ENCODE assay signal across 22 cellular contexts in genomic region chr14:70677324-70677723, GRCh38. TPM values are rescaled to one million over a fixed set of nuclear protein-coding genes. Genes with fewer than 3 reads are reported as not detected.
DNase-seq lines count a peak whose midpoint lies in the region; ATAC-seq and TF ChIP-seq lines count a peak whose summit lies in the region.
"Had no signal": no experiment of that assay in that cellular context is flagged by ENCODE, and none has a peak within 500 bp of the region (broad histone marks: within the 10 kb centered on the region; RNA-seq: fewer than 3 reads in every experiment).

No MANE protein-coding gene starts in this region.

- no CpG with 5 or more reads among the region's 8 CpGs for WGBS in neuronal stem cell (ENCODE audit: extremely low coverage in 2 of 2, insufficient read length in 2 of 2, insufficient replicate concordance in 1 of 2), 2 donors

- peak overlapping the region; percentile 41 for H3K18ac ChIP-seq in neuronal stem cell (ENCODE audit: low read length)

- H3K9me3 Mint-ChIP-seq in GM23338 (no peaks in the 10 kb centered on the region), WTC11 (no peaks in the 10 kb centered on the region)
- H3K9me3 Mint-ChIP-seq: CD14-positive monocyte; CD4-positive, alpha-beta T cell; CD8-positive, alpha-beta memory T cell; H9 had no signal

- H2BK15ac ChIP-seq in neuronal stem cell (ENCODE audit: low read length), result no peak overlapping the region

- H3K4me3 Mint-ChIP-seq in GM23338, result no peak overlapping the region
- no peak overlapping the region for H3K4me3 Mint-ChIP-seq in WTC11
- H3K4me3 Mint-ChIP-seq: CD14-positive monocyte; CD4-positive, alpha-beta T cell; CD8-positive, alpha-beta memory T cell; H9 had no signal

- H3K9ac ChIP-seq in neuronal stem cell (ENCODE audit: low read depth, low read length, poor library complexity), result no peak overlapping the region
- H3K9ac ChIP-seq: BLaER1 treated with 17β-estradiol and CSF1 and Interleukin-3, amounts not matched to agents 10 nM and 100 nM had no signal

- POLR2A ChIA-PET in WTC11 (lab: Charles Lee), result no interaction called here

- H3K4me3 ChIP-seq in GM23338 (no peak overlapping the region), neuronal stem cell (ENCODE audit: low read length in 2 of 2) (no peak overlapping the region)
- H3K4me3 ChIP-seq: A549; BLaER1 treated with 17β-estradiol and CSF1 and Interleukin-3, amounts not matched to agents 10 nM and 100 nM had no signal

- H2BK5ac ChIP-seq in neuronal stem cell (ENCODE audit: low read length), result no peak overlapping the region

- H3K23ac ChIP-seq in neuronal stem cell (ENCODE audit: low read depth, low read length, poor library complexity), result no peak overlapping the region

- no peak overlapping the region for H4K91ac ChIP-seq in neuronal stem cell (ENCODE audit: low read depth, low read length, poor library complexity)

- H3K27ac ChIP-seq in GM23338 (ENCODE audit: low read depth) (0 out of 2 replicates have a peak overlapping the region, but pooled peaks have one; percentile 67), neuronal stem cell (replicated peaks; ENCODE audit: low read length) (no peak overlapping the region)
- H3K27ac ChIP-seq: A549; BLaER1 treated with 17β-estradiol and CSF1 and Interleukin-3, amounts not matched to agents 10 nM and 100 nM had no signal

- H3K36me3 Mint-ChIP-seq in GM23338 (ENCODE audit: low read depth), result peaks cover 27% of the 10 kb centered on the region
- peaks cover 21% of the 10 kb centered on the region for H3K36me3 Mint-ChIP-seq in WTC11

- CTCF ChIA-PET in WTC11 (lab: Charles Lee), result interaction anchor here (0.9 kb wide), 1 partner anchor 37 kb away, joined by 3 read pairs; no protein-coding TSS in a partner anchor

- TF ChIP-seq CTCF in GM23338 (conservative IDR thresholded peaks at IDR 0.05; ENCODE audit: low read depth in 2 of 2), result no peak
- TF ChIP-seq CTCF in WTC11 (IDR thresholded peaks at IDR 0.05), result no peak

- H3K27me3 Mint-ChIP-seq in GM23338 (ENCODE audit: insufficient read depth, low read depth, poor library complexity), result peaks cover 3% of the 10 kb centered on the region
- H3K27me3 Mint-ChIP-seq in WTC11 (ENCODE audit: low read depth), result no peaks in the 10 kb centered on the region
- H3K27me3 Mint-ChIP-seq: CD4-positive, alpha-beta T cell; CD8-positive, alpha-beta memory T cell had no signal

- H4K8ac ChIP-seq in neuronal stem cell (ENCODE audit: low read depth, low read length), result no peak overlapping the region

- no peaks in the 10 kb centered on the region for H4K20me1 ChIP-seq in GM23338 (replicated peaks; ENCODE audit: insufficient read depth)
- H4K20me1 ChIP-seq: BLaER1 treated with 17β-estradiol and CSF1 and Interleukin-3, amounts not matched to agents 10 nM and 100 nM had no signal

- no peaks in the 10 kb centered on the region for H3K9me2 ChIP-seq in GM23338 (ENCODE audit: insufficient read depth)

- H3K4me2 ChIP-seq in GM23338 (no peak overlapping the region), neuronal stem cell (ENCODE audit: insufficient read depth, low read length, poor library complexity, severe bottlenecking) (no peak overlapping the region)
- H3K4me2 ChIP-seq: A549; BLaER1 treated with 17β-estradiol and CSF1 and Interleukin-3, amounts not matched to agents 10 nM and 100 nM had no signal

- H2AFZ ChIP-seq in GM23338, result no peak overlapping the region
- H2AFZ ChIP-seq in neuronal stem cell (ENCODE audit: low read length), result no peak overlapping the region

- H2AK5ac ChIP-seq in neuronal stem cell (ENCODE audit: low read depth, low read length), result no peak overlapping the region

- H2BK120ac ChIP-seq in neuronal stem cell (ENCODE audit: low read depth, low read length), result no peak overlapping the region

- H3K4ac ChIP-seq in neuronal stem cell (ENCODE audit: low read length), result no peak overlapping the region

- H3K27ac Mint-ChIP-seq in GM23338 (no peak overlapping the region), WTC11 (peak overlapping the region; percentile 47)
- H3K27ac Mint-ChIP-seq: CD14-positive monocyte; CD4-positive, alpha-beta T cell had no signal

- no peaks in the 10 kb centered on the region for H3K79me1 ChIP-seq in neuronal stem cell (ENCODE audit: low read depth, low read length)

- H3K36me3 ChIP-seq in GM23338 (ENCODE audit: insufficient read depth), result peaks cover 10% of the 10 kb centered on the region
- peaks cover 0 to under 1% of the 10 kb centered on the region in 2 donors for H3K36me3 ChIP-seq in neuronal stem cell (replicated peaks in 1 of 2; ENCODE audit: control insufficient read depth in 2 of 2, insufficient read depth in 2 of 2, low read length in 2 of 2)
- H3K36me3 ChIP-seq: BE2C; BLaER1 treated with 17β-estradiol and CSF1 and Interleukin-3, amounts not matched to agents 10 nM and 100 nM had no signal

- H2BK12ac ChIP-seq in neuronal stem cell (ENCODE audit: low read length), result no peak overlapping the region

- no peaks in the 10 kb centered on the region for H3K79me2 ChIP-seq in GM23338 (replicated peaks; ENCODE audit: insufficient read depth)

- ATAC-seq in GM23338 (peak; percentile 53), WTC11 (peak; percentile 44; the same call in 1 of the 2 replicates)
- ATAC-seq: A549, HCT116 had no signal

- peaks cover 12% of the 10 kb centered on the region; the same call in 1 of the 2 replicates for H3F3A ChIP-seq in GM23338 (replicated peaks; ENCODE audit: low read depth)

- no peaks in the 10 kb centered on the region for H3K9me3 ChIP-seq in neuronal stem cell (replicated peaks in 1 of 2; ENCODE audit: control insufficient read depth in 2 of 2, insufficient read depth in 1 of 2, low read depth in 1 of 2, low read length in 2 of 2)
- H3K9me3 ChIP-seq: A549; BE2C; BLaER1 treated with 17β-estradiol and CSF1 and Interleukin-3, amounts not matched to agents 10 nM and 100 nM had no signal

- no peak overlapping the region for H3K14ac ChIP-seq in neuronal stem cell (ENCODE audit: low read length)

- no peaks in the 10 kb centered on the region for H3K27me3 ChIP-seq in GM23338 (ENCODE audit: insufficient read depth)
- H3K27me3 ChIP-seq in neuronal stem cell (ENCODE audit: control insufficient read depth in 3 of 3, insufficient read depth in 3 of 3, low read depth in 1 of 3, low read length in 3 of 3), result no peaks in the 10 kb centered on the region
- H3K27me3 ChIP-seq: BLaER1 treated with 17β-estradiol and CSF1 and Interleukin-3, amounts not matched to agents 10 nM and 100 nM had no signal

- H3K4me1 Mint-ChIP-seq in GM23338, result peaks cover 4% of the 10 kb centered on the region
- H3K4me1 Mint-ChIP-seq in WTC11, result peaks cover 3% of the 10 kb centered on the region; the same call in 1 of the 2 replicates
- H3K4me1 Mint-ChIP-seq: CD14-positive monocyte, H9 had no signal

- DNase-seq in GM23338 (ENCODE audit: low spot score) (no peak), WTC11 (ENCODE audit: low spot score) (no peak), neuronal stem cell (ENCODE audit: low spot score) (no peak), occipital lobe (lab: John Stamatoyannopoulos, UW) (no peak), DMS153 treated with DMSO at 0.1 percent for 48 hours (lab: John Stamatoyannopoulos, UW; ENCODE audit: unreplicated experiment) (no peak), SHP77 (lab: John Stamatoyannopoulos, UW) (no peak)
- DNase-seq: 8988T; ACHN; AML-193; BE2C; CD4-positive, alpha-beta T cell; CD8-positive, alpha-beta memory T cell; DMS 273 treated with DMSO at 0.1 percent for 48 hours; DMS53; DMS79 treated with DMSO at 0.1 percent for 48 hours; GF-D8; H9 had no signal

- H3K4me1 ChIP-seq in GM23338 (ENCODE audit: insufficient read depth) (no peaks in the 10 kb centered on the region), neuronal stem cell (ENCODE audit: control insufficient read depth in 2 of 2, insufficient read depth in 1 of 2, low read depth in 1 of 2, low read length in 2 of 2) (no peaks in the 10 kb centered on the region)
- H3K4me1 ChIP-seq: A549; BE2C; BLaER1 treated with 17β-estradiol and CSF1 and Interleukin-3, amounts not matched to agents 10 nM and 100 nM had no signal

TF ChIP-seq in WTC11, 78 proteins besides CTCF, POLR2A, EP300 and RAD21 (continues in another document):
- TF ChIP-seq RORB (CRISPR knock-in tag; IDR thresholded peaks at IDR 0.05), result no peak
- TF ChIP-seq HMGXB4 (CRISPR knock-in tag; IDR thresholded peaks at IDR 0.05), result no peak
- no peak for TF ChIP-seq MYBL2 (CRISPR knock-in tag; IDR thresholded peaks at IDR 0.05)
- no peak for TF ChIP-seq ZBTB21 (CRISPR knock-in tag; IDR thresholded peaks at IDR 0.05; ENCODE audit: borderline replicate concordance)
- TF ChIP-seq TCF7 (CRISPR knock-in tag; IDR thresholded peaks at IDR 0.05; ENCODE audit: low read depth), result no peak
- TF ChIP-seq KAT7 (CRISPR knock-in tag; IDR thresholded peaks at IDR 0.05; ENCODE audit: borderline replicate concordance), result no peak
- TF ChIP-seq HMGA2 (CRISPR knock-in tag; IDR thresholded peaks at IDR 0.05), result no peak
- no peak for TF ChIP-seq SOX15 (CRISPR knock-in tag; IDR thresholded peaks at IDR 0.05)
- no peak for TF ChIP-seq JUN (CRISPR knock-in tag; IDR thresholded peaks at IDR 0.05)
- TF ChIP-seq ATF3 (CRISPR knock-in tag; conservative IDR thresholded peaks at IDR 0.05), result no peak
- no peak for TF ChIP-seq ZNF138 (CRISPR knock-in tag; conservative IDR thresholded peaks at IDR 0.05)
- no peak for TF ChIP-seq MAX (CRISPR knock-in tag; IDR thresholded peaks at IDR 0.05)

RNA-seq across cellular contexts. Expression of gene TTC9, which starts 35.6 kb away (rescaled TPM):
- total RNA-seq in GM23338 (2014; rRNA removed; shearing (Covaris generic)), result 29.2 and 34.2 TPM in 2 replicates
- 9.9 and 10.3 TPM in 2 replicates for polyA plus RNA-seq in GM23338 (2016; fragmentation: Nextera tagmentation; extraction: Ambion mirVana)
- total RNA-seq in WTC11 (2021) (21.4 to 26.2 TPM (median 22.5 TPM) in 3 replicates), occipital lobe (22.9 TPM)
- 3.7 TPM for polyA plus RNA-seq in neuronal stem cell (2013, experiment 1 of 2)
- 3.8 TPM for polyA plus RNA-seq in neuronal stem cell (2013, experiment 2 of 2)
- total RNA-seq: G401 had no signal
